In the genomic region with DNA sequence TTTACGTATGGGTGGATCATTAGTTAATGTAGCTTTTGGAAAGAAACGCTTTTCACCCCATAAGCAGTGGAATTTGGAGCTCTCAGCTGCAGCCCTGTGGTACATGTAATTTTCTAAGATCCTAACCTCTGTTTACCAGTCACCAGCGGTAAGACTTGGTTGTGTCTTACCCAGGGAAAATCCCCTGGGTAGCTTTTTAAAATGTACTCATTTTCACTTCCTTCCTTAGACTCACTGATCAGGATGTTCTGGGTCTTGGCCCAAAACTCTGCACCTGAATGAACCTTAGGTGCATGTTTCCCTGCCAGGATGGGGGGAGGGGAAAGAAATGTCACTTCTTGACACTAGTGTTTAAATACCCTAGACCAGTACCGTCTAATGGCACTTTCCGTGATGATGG, we compare ENCODE assay signal across 26 cellular contexts.
"Had no signal": no experiment of that assay in that cellular context is flagged by ENCODE, and none has a peak within 500 bp of the region (broad histone marks: within the 10 kb centered on the region; RNA-seq: fewer than 3 reads in every experiment).

No MANE protein-coding gene starts in this region.

- H3K27ac ChIP-seq: colonic mucosa, neural progenitor cell, parathyroid adenoma, prostate gland, right atrium auricular region, sigmoid colon, stomach, thyroid gland, vagina had no signal

- ATAC-seq: left lobe of liver; mucosa of descending colon; stimulated activated effector memory CD8-positive, alpha-beta T cell treated with anti-CD3 and anti-CD28 coated beads, Interleukin-12 subunit alpha, Interleukin-12 subunit beta, amount 100 ng/mL, for 72 hours had no signal

- H3K4me2 ChIP-seq: neural progenitor cell had no signal

- DNase-seq: colonic mucosa; effector memory CD4-positive, alpha-beta T cell; erythroblast; hypothalamus; mesenchymal stem cell; mucosa of descending colon; naive B cell; sigmoid colon; stimulated activated CD4-positive, alpha-beta T cell treated with anti-CD3 and anti-CD28 coated beads, Interleukin-2, amount 100 ng/mL, for 24 hours; stimulated activated CD4-positive, alpha-beta T cell treated with anti-CD3 and anti-CD28 coated beads, Interleukin-4, amount 100 ng/mL, for 24 hours; stimulated activated naive CD4-positive, alpha-beta T cell treated with Interleukin-2 at 50 U/mL for 16 hours; stomach; thyroid gland; trophoblast cell had no signal

- H3K27ac Mint-ChIP-seq: dendritic cell treated with granulocyte-macrophage colony-stimulating factor and Interleukin-4, amounts not matched to agents 40 ng/mL and 50 ng/mL, for 4 days; mesothelial cell of epicardium; naive B cell; nephron; neural progenitor cell; stimulated activated effector memory CD8-positive, alpha-beta T cell treated with anti-CD3 and anti-CD28 coated beads, Interleukin-12 subunit alpha, Interleukin-12 subunit beta, amount 100 ng/mL, for 72 hours had no signal

- H3K9me3 Mint-ChIP-seq: dendritic cell treated with granulocyte-macrophage colony-stimulating factor and Interleukin-4, amounts not matched to agents 40 ng/mL and 50 ng/mL, for 4 days; mesothelial cell of epicardium; nephron had no signal

- H3K4me1 Mint-ChIP-seq: naive B cell; nephron; neural progenitor cell; stimulated activated effector memory CD8-positive, alpha-beta T cell treated with anti-CD3 and anti-CD28 coated beads, Interleukin-12 subunit alpha, Interleukin-12 subunit beta, amount 100 ng/mL, for 72 hours had no signal

- H3K27me3 Mint-ChIP-seq: dendritic cell treated with granulocyte-macrophage colony-stimulating factor and Interleukin-4, amounts not matched to agents 40 ng/mL and 50 ng/mL, for 4 days; naive B cell had no signal

- H3K9me3 ChIP-seq: colonic mucosa, mucosa of descending colon, prostate gland, right atrium auricular region, sigmoid colon, stomach, thyroid gland, vagina had no signal

- H3K4me3 ChIP-seq: colonic mucosa, mucosa of descending colon, neural progenitor cell, prostate gland, right atrium auricular region, sigmoid colon, stomach, thyroid gland, vagina had no signal

- H3K36me3 Mint-ChIP-seq: naive B cell; stimulated activated effector memory CD8-positive, alpha-beta T cell treated with anti-CD3 and anti-CD28 coated beads, Interleukin-12 subunit alpha, Interleukin-12 subunit beta, amount 100 ng/mL, for 72 hours had no signal

- H3K4me3 Mint-ChIP-seq: dendritic cell treated with granulocyte-macrophage colony-stimulating factor and Interleukin-4, amounts not matched to agents 40 ng/mL and 50 ng/mL, for 4 days; mesothelial cell of epicardium; naive B cell; nephron; neural progenitor cell; stimulated activated effector memory CD8-positive, alpha-beta T cell treated with anti-CD3 and anti-CD28 coated beads, Interleukin-12 subunit alpha, Interleukin-12 subunit beta, amount 100 ng/mL, for 72 hours had no signal

- H3K36me3 ChIP-seq: colonic mucosa, prostate gland, thyroid gland had no signal

- H3K79me2 ChIP-seq: parathyroid adenoma had no signal

- H3K27me3 ChIP-seq: colonic mucosa, neural progenitor cell, right atrium auricular region, sigmoid colon, stomach, thyroid gland, vagina had no signal

- FAIRE-seq: frontal cortex, keratinocyte had no signal

- H3K4me1 ChIP-seq: colonic mucosa, neural progenitor cell, parathyroid adenoma, prostate gland, right atrium auricular region, sigmoid colon, stomach, thyroid gland, vagina had no signal

- H3K9ac ChIP-seq: neural progenitor cell, parathyroid adenoma had no signal

- H2AFZ ChIP-seq: neural progenitor cell, parathyroid adenoma had no signal
